ENCODE assay signal across 22 cellular contexts in genomic region chr4:124282301-124282898, GRCh38.
"Had no signal": no experiment of that assay in that cellular context is flagged by ENCODE, and none has a peak within 500 bp of the region (broad histone marks: within the 10 kb centered on the region; RNA-seq: fewer than 3 reads in every experiment).

No MANE protein-coding gene starts in this region.

- ATAC-seq: activated CD4-positive, alpha-beta T cell treated with anti-CD3 and anti-CD28 coated beads for 36 hours; activated T-cell treated with anti-CD3 and anti-CD28 coated beads, Interleukin-2, amount 50 U/mL, for 4 hours; gastrocnemius medialis; WTC11 had no signal

- H3K9me3 Mint-ChIP-seq: activated T-cell treated with anti-CD3 and anti-CD28 coated beads, Interleukin-2, amount 50 U/mL, for 4 hours; activated T-helper 2 cell treated with anti-CD3 and anti-CD28 coated beads, Interferon-gamma antibody, Interleukin-2, Interleukin-4, amounts not matched to agents 10 μg/mL and 5 μg/mL and 100 μg/mL, durations not matched to agents 14 hours and 24 hours and 36 hours; type B pancreatic cell had no signal

- H3K27me3 ChIP-seq: cardiac muscle cell, gastrocnemius medialis, testis, vagina had no signal

- H3K27ac Mint-ChIP-seq: activated CD4-positive, alpha-beta T cell treated with anti-CD3 and anti-CD28 coated beads for 36 hours; activated naive CD8-positive, alpha-beta T cell; activated T-helper 2 cell treated with anti-CD3 and anti-CD28 coated beads, Interferon-gamma antibody, Interleukin-2, Interleukin-4, amounts not matched to agents 10 μg/mL and 5 μg/mL and 100 μg/mL, durations not matched to agents 14 hours and 24 hours and 36 hours; memory B cell; nephron progenitor cell; type B pancreatic cell; WTC11 had no signal

- H3K36me3 ChIP-seq: cardiac muscle cell, gastrocnemius medialis, sigmoid colon, vagina had no signal

- H3K4me1 Mint-ChIP-seq: activated CD4-positive, alpha-beta T cell treated with anti-CD3 and anti-CD28 coated beads for 36 hours; memory B cell; WTC11 had no signal

- H3K4me3 ChIP-seq: cardiac muscle cell, gastrocnemius medialis, sigmoid colon, testis, vagina had no signal

- H3K36me3 Mint-ChIP-seq: activated naive CD8-positive, alpha-beta T cell; memory B cell; type B pancreatic cell; WTC11 had no signal

- H3K4me3 Mint-ChIP-seq: activated CD4-positive, alpha-beta T cell treated with anti-CD3 and anti-CD28 coated beads for 36 hours; activated naive CD8-positive, alpha-beta T cell; activated T-cell treated with anti-CD3 and anti-CD28 coated beads, Interleukin-2, amount 50 U/mL, for 4 hours; memory B cell; nephron progenitor cell; type B pancreatic cell; WTC11 had no signal

- H3K27me3 Mint-ChIP-seq: activated CD4-positive, alpha-beta T cell treated with anti-CD3 and anti-CD28 coated beads for 36 hours; memory B cell; type B pancreatic cell had no signal

- DNase-seq: activated CD4-positive, alpha-beta T cell treated with anti-CD3 and anti-CD28 coated beads for 36 hours; activated CD4-positive, alpha-beta T cell treated with anti-CD3 and anti-CD28 coated beads, Interleukin-2, amount 50 U/mL, for 4 hours; activated CD8-positive, alpha-beta memory T cell treated with anti-CD3 and anti-CD28 coated beads, Interleukin-2, amount 50 U/mL, for 48 hours; activated naive CD4-positive, alpha-beta T cell; activated T-cell treated with anti-CD3 and anti-CD28 coated beads, Interleukin-2, amount 50 U/mL, for 4 hours; amniotic stem cell; gastrocnemius medialis; hippocampal formation; nephron progenitor cell; occipital lobe; sigmoid colon; stimulated activated CD4-positive, alpha-beta T cell treated with anti-CD3 and anti-CD28 coated beads, Interleukin-4, amount 100 ng/mL, for 1 hour; stimulated activated naive CD4-positive, alpha-beta T cell; T-helper 9 cell; testis had no signal

- H3K9me3 ChIP-seq: gastrocnemius medialis, sigmoid colon, testis, vagina had no signal

- H3K4me1 ChIP-seq: gastrocnemius medialis, sigmoid colon, testis, vagina had no signal

- H3K27ac ChIP-seq: cardiac muscle cell, gastrocnemius medialis, sigmoid colon, testis, vagina had no signal
